In genomic region chr19:784541-784940, GRCh38 we compare ENCODE assay signal across 1 cellular context.
TF ChIP-seq lines count a peak whose summit lies in the region.

No MANE protein-coding gene starts in this region.

TF ChIP-seq in Ishikawa, 13 proteins besides CTCF, POLR2A, EP300 and RAD21 (continued from another document):
- TF ChIP-seq, protein P1, sequence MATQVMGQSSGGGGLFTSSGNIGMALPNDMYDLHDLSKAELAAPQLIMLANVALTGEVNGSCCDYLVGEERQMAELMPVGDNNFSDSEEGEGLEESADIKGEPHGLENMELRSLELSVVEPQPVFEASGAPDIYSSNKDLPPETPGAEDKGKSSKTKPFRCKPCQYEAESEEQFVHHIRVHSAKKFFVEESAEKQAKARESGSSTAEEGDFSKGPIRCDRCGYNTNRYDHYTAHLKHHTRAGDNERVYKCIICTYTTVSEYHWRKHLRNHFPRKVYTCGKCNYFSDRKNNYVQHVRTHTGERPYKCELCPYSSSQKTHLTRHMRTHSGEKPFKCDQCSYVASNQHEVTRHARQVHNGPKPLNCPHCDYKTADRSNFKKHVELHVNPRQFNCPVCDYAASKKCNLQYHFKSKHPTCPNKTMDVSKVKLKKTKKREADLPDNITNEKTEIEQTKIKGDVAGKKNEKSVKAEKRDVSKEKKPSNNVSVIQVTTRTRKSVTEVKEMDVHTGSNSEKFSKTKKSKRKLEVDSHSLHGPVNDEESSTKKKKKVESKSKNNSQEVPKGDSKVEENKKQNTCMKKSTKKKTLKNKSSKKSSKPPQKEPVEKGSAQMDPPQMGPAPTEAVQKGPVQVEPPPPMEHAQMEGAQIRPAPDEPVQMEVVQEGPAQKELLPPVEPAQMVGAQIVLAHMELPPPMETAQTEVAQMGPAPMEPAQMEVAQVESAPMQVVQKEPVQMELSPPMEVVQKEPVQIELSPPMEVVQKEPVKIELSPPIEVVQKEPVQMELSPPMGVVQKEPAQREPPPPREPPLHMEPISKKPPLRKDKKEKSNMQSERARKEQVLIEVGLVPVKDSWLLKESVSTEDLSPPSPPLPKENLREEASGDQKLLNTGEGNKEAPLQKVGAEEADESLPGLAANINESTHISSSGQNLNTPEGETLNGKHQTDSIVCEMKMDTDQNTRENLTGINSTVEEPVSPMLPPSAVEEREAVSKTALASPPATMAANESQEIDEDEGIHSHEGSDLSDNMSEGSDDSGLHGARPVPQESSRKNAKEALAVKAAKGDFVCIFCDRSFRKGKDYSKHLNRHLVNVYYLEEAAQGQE (IDR thresholded peaks at IDR 0.05; ENCODE audit: low read depth), result no peak
- TF ChIP-seq YY1 (IDR thresholded peaks at IDR 0.05; ENCODE audit: low read depth) (no peak), CREB1 (IDR thresholded peaks at IDR 0.05; ENCODE audit: low read depth) (no peak), EGR1 (IDR thresholded peaks at IDR 0.05) (no peak), ZBTB7A (IDR thresholded peaks at IDR 0.05; ENCODE audit: low read depth) (no peak), TCF12 (IDR thresholded peaks at IDR 0.05; ENCODE audit: low read depth) (0 out of 2 replicates have a peak, but pooled peaks have one; percentile 32)
